Comparison of ENCODE assay signal across 19 cellular contexts in genomic region chr4:187477224-187477623, GRCh38.
A peak's percentile ranks its signal among the peaks of the same experiment; 100 is the strongest.
DNase-seq lines count a peak whose midpoint lies in the region; ATAC-seq and TF ChIP-seq lines count a peak whose summit lies in the region.
"Had no signal": no experiment of that assay in that cellular context is flagged by ENCODE, and none has a peak within 500 bp of the region (broad histone marks: within the 10 kb centered on the region; RNA-seq: fewer than 3 reads in every experiment).

No MANE protein-coding gene starts in this region.

- H3K27ac ChIP-seq in SJSA1 (peak overlapping the region; percentile 98), gastroesophageal sphincter (peak overlapping the region in 3 of 4 donors; percentile 78 to 80 (median 79)), stomach (no peak overlapping the region)
- H3K27ac ChIP-seq: C4-2B had no signal

- DNase-seq in MV-4-11 (lab: John Stamatoyannopoulos, UW) (peak; percentile 80), SJSA1 (ENCODE audit: low read depth in 1 of 2, low spot score in 2 of 2) (peak in 1 of 2 experiments; percentile 4), cerebellum (ENCODE audit: low spot score) (no peak), stomach (no peak)
- no peak for DNase-seq in activated CD4-positive, alpha-beta T cell treated with anti-CD3 and anti-CD28 coated beads for 4 hours
- DNase-seq: Caco-2; CD8-positive, alpha-beta T cell; DMS79; KBM-7; NCI-H1694; NCI-H2029 treated with DMSO at 0.1 percent for 48 hours; NCI-H446 treated with DMSO at 0.1 percent for 48 hours; NCI-H526; NCI-H82; OCI-M1; SIG-M5 had no signal

- H3K4me1 ChIP-seq in SJSA1 (replicated peaks) (peaks cover 52% of the 10 kb centered on the region), gastroesophageal sphincter (peaks cover 11 to 49% (median 16%) of the 10 kb centered on the region in 3 donors), stomach (peaks cover 0 to 41% (median 16%) of the 10 kb centered on the region in 4 donors)
- H3K4me1 ChIP-seq: Caco-2 had no signal

- H3K4me3 ChIP-seq in SJSA1 = no peak overlapping the region
- no peak overlapping the region for H3K4me3 ChIP-seq in gastroesophageal sphincter
- no peak overlapping the region for H3K4me3 ChIP-seq in stomach

- TF ChIP-seq CTCF in gastroesophageal sphincter (IDR thresholded peaks at IDR 0.05) = no peak
- TF ChIP-seq CTCF in stomach (IDR thresholded peaks at IDR 0.05) = no peak

- H3K9me3 ChIP-seq in SJSA1 (replicated peaks) = no peaks in the 10 kb centered on the region
- no peaks in the 10 kb centered on the region for H3K9me3 ChIP-seq in gastroesophageal sphincter
- no peaks in the 10 kb centered on the region for H3K9me3 ChIP-seq in stomach
- H3K9me3 ChIP-seq: Caco-2 had no signal

- TF ChIP-seq POLR2A in gastroesophageal sphincter (IDR thresholded peaks at IDR 0.05) = no peak
- TF ChIP-seq POLR2A in stomach (IDR thresholded peaks at IDR 0.05) = no peak

- intact Hi-C loops in stomach (cut with DNase I; ENCODE audit: low total_unique reads) = no loop called here

- 57 to 72% methylated on average over 2 to 5 of the region's 6 CpGs for WGBS in gastroesophageal sphincter (ENCODE audit: low coverage in 1 of 2), 2 donors
- WGBS in stomach, 5 donors = 61 to 68% (median 66%) methylated on average over 6 of the region's 6 CpGs

- H3K36me3 ChIP-seq in SJSA1 (no peaks in the 10 kb centered on the region), gastroesophageal sphincter (no peaks in the 10 kb centered on the region), stomach (no peaks in the 10 kb centered on the region)

- TF ChIP-seq EP300 in gastroesophageal sphincter (IDR thresholded peaks at IDR 0.05) (no peak), stomach (IDR thresholded peaks at IDR 0.05) (no peak)

- no peaks in the 10 kb centered on the region for H3K27me3 ChIP-seq in SJSA1 (replicated peaks)
- no peaks in the 10 kb centered on the region for H3K27me3 ChIP-seq in gastroesophageal sphincter
- no peaks in the 10 kb centered on the region for H3K27me3 ChIP-seq in stomach

- ATAC-seq in gastroesophageal sphincter (no peak), GM21423 (IDR thresholded peaks at IDR 0.05; ENCODE audit: unreplicated experiment) (no peak)
- ATAC-seq: CD8-positive, alpha-beta T cell had no signal

Comparison
In these comparisons a context has a peak if more than half of its experiments do, and no peak if none do; other contexts are left out.
1. H3K27ac ChIP-seq: peak in SJSA1 (single experiment) and gastroesophageal sphincter (3 of 4); none in stomach (0 of 5).